In genomic region chr16:70454221-70455034, GRCh38 we compare ENCODE assay signal across 1 cellular context.
TF ChIP-seq lines count a peak whose summit lies in the region.

Gene FCSK (plus strand): TSS chr16:70454595. CDS start chr16:70463191, 8,596 bp downstream.

TF ChIP-seq in neural cell, 6 proteins besides CTCF, POLR2A, EP300 and RAD21 (continued from another document):
- TF ChIP-seq REST (IDR thresholded peaks at IDR 0.05; ENCODE audit: borderline replicate concordance) = no peak
